In the genomic region with DNA sequence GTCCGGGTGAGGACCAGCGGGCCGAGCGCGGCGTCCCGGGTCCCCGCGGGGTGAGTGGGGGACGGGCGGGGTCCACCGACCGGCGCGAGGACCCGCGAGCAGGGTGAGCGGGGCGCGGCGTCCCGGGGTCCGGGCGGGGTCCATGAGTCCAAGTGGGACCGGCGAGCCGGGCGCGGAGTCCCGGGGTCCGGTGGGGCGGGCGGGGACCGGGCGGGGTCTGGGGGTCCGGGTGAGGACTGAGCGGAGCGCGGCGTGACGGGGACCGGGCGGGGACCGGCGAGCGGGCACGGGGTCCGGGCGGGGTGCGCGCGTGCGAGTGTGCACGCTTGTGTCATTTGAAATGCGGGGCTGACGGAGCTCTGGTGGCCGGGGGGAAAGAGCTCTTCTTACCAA, we compare ENCODE assay signal across 9 cellular contexts. TPM values are rescaled to one million over a fixed set of nuclear protein-coding genes. Genes with fewer than 3 reads are reported as not detected.
A peak's percentile ranks its signal among the peaks of the same experiment; 100 is the strongest.
DNase-seq lines count a peak whose midpoint lies in the region; ATAC-seq, FAIRE-seq and TF ChIP-seq lines count a peak whose summit lies in the region.
"Had no signal": no experiment of that assay in that cellular context is flagged by ENCODE, and none has a peak within 500 bp of the region (broad histone marks: within the 10 kb centered on the region; RNA-seq: fewer than 3 reads in every experiment).

No MANE protein-coding gene starts in this region.

- no peak for TF ChIP-seq POLR2A in right lobe of liver (IDR thresholded peaks at IDR 0.05)
- no peak for TF ChIP-seq POLR2A in HepG2 (IDR thresholded peaks at IDR 0.05; ENCODE audit: insufficient read depth in 1 of 2, low read depth in 2 of 2, low read length in 2 of 2)
- TF ChIP-seq POLR2A in thyroid gland (IDR thresholded peaks at IDR 0.05): no peak

- no peaks in the 10 kb centered on the region for H3K36me3 ChIP-seq in right lobe of liver
- no peaks in the 10 kb centered on the region for H3K36me3 ChIP-seq in HepG2 (replicated peaks in 1 of 2; ENCODE audit: control insufficient read depth in 1 of 2, insufficient read depth in 2 of 2, low read length in 2 of 2)
- no peaks in the 10 kb centered on the region for H3K36me3 ChIP-seq in left lung
- H3K36me3 ChIP-seq in thyroid gland: no peaks in the 10 kb centered on the region

- no peak overlapping the region for H2AFZ ChIP-seq in HepG2 (ENCODE audit: low read length)

- 0% methylated on average over 6 of the region's 57 CpGs for WGBS in right lobe of liver (ENCODE audit: insufficient coverage, low coverage, low lambda C conversion rate, missing lambda C conversion rate)
- WGBS in HepG2 (ENCODE audit: low lambda C conversion rate): 86% methylated on average over 57 of the region's 57 CpGs
- 1 to 4% methylated on average over 19 to 21 of the region's 57 CpGs for whole genome bisulfite sequencing in thyroid gland, 2 donors

- TF ChIP-seq CTCF in right lobe of liver (IDR thresholded peaks at IDR 0.05) (no peak), HepG2 (CRISPR knock-in tag; IDR thresholded peaks at IDR 0.05) (no peak), astrocyte of the spinal cord (IDR thresholded peaks at IDR 0.05; ENCODE audit: low read depth, low read length) (no peak), left lung (IDR thresholded peaks at IDR 0.05) (no peak), thyroid gland (IDR thresholded peaks at IDR 0.05) (no peak)

- no peak overlapping the region for H3K4me2 ChIP-seq in HepG2 (ENCODE audit: low read depth, low read length)

- in situ Hi-C loops in HepG2 (cut with HindIII; ENCODE audit: extremely low pct_ligation_motif_present, low pct_unique_long_range_greater_than_20kb): no loop called here
- in situ Hi-C loops in astrocyte of the spinal cord (cut with HindIII; ENCODE audit: low sequenced_read_pairs): no loop called here

- peaks cover 0 to 5% of the 10 kb centered on the region in 2 donors for H3K27me3 ChIP-seq in right lobe of liver
- peaks cover 0 to 19% of the 10 kb centered on the region in 2 experiments; a peak in 1 of 5 replicates for H3K27me3 ChIP-seq in HepG2 (ENCODE audit: control insufficient read depth in 1 of 2, insufficient read depth in 2 of 2, low read length in 2 of 2)
- peaks cover 2 to 83% of the 10 kb centered on the region in 2 donors for H3K27me3 ChIP-seq in left lung
- H3K27me3 ChIP-seq in thyroid gland: no peaks in the 10 kb centered on the region

- no peak for FAIRE-seq in HepG2 (lab: Jason Lieb, UNC)
- FAIRE-seq: G401.6 had no signal

- POLR2A ChIA-PET in HepG2 (lab: Yijun Ruan, JAX): no interaction called here

- TF ChIP-seq EP300 in HepG2 (IDR thresholded peaks at IDR 0.05; ENCODE audit: low read depth in 2 of 2, low read length in 2 of 2) (no peak), HepG2 (CRISPR knock-in tag; IDR thresholded peaks at IDR 0.05; ENCODE audit: borderline replicate concordance) (no peak)

- H4K20me1 ChIP-seq in HepG2 (ENCODE audit: insufficient read depth, low read length): no peaks in the 10 kb centered on the region

- H3K9me3 ChIP-seq in right lobe of liver: no peaks in the 10 kb centered on the region
- no peaks in the 10 kb centered on the region for H3K9me3 ChIP-seq in HepG2 (ENCODE audit: low read length)
- no peaks in the 10 kb centered on the region for H3K9me3 ChIP-seq in left lung
- H3K9me3 ChIP-seq in thyroid gland: no peaks in the 10 kb centered on the region

- CTCF ChIA-PET in HepG2 (lab: Yijun Ruan, JAX; ENCODE audit: low intra/inter-chr PET ratio, low total read pairs): no interaction called here

- no peaks in the 10 kb centered on the region for H3K79me2 ChIP-seq in HepG2 (ENCODE audit: insufficient read depth, low read length)

- no peak overlapping the region for H3K27ac ChIP-seq in right lobe of liver
- H3K27ac ChIP-seq in HepG2 (ENCODE audit: extremely low read length, insufficient read depth, low read length): no peak overlapping the region
- peak overlapping the region; percentile 82 to 83 for H3K27ac ChIP-seq in left lung
- H3K27ac ChIP-seq in thyroid gland: peak overlapping the region; percentile 67 to 79 (median 73)

- no peak overlapping the region for H3K9ac ChIP-seq in HepG2 (ENCODE audit: insufficient read depth, low read depth, low read length)

- H3K4me1 ChIP-seq in right lobe of liver: peaks cover 0 to 5% (median 0%) of the 10 kb centered on the region in 4 donors
- no peaks in the 10 kb centered on the region for H3K4me1 ChIP-seq in HepG2 (ENCODE audit: insufficient read depth, low read length)
- H3K4me1 ChIP-seq in left lung: peaks cover 0 to 6% of the 10 kb centered on the region in 2 donors
- peaks cover 25 to 27% of the 10 kb centered on the region in 2 donors for H3K4me1 ChIP-seq in thyroid gland

- H3K4me3 ChIP-seq in right lobe of liver: peak overlapping the region; percentile 19 to 49 (median 21)
- H3K4me3 ChIP-seq in HepG2 (replicated peaks in 1 of 3; ENCODE audit: insufficient read depth in 1 of 3, low read depth in 2 of 3, low read length in 3 of 3): no peak overlapping the region
- peak overlapping the region; percentile 32 for H3K4me3 ChIP-seq in astrocyte of the spinal cord (ENCODE audit: low read depth, low read length)
- H3K4me3 ChIP-seq in left lung: peak overlapping the region; percentile 51 to 56
- H3K4me3 ChIP-seq in thyroid gland (replicated peaks in 1 of 3): peak overlapping the region; percentile 63 to 79 (median 65)

- ATAC-seq in right lobe of liver: peak in 1 of 4 donors; percentile 38
- ATAC-seq in HepG2: no peak
- ATAC-seq in left lung: peak; percentile 4

- BruUV-seq in HepG2 (replicated peaks; lab: Mats Ljungman, UMichigan): no TSS peak

- DNase-seq in right lobe of liver: no peak
- no peak for DNase-seq in HepG2 (ENCODE audit: low spot score)
- DNase-seq in astrocyte of the spinal cord (ENCODE audit: low read depth, low spot score): no peak
- DNase-seq in left lung: peak in 1 of 2 donors; percentile 81
- DNase-seq in thyroid gland: peak; percentile 9 to 20
- no peak for DNase-seq in T1000 (lab: John Stamatoyannopoulos, UW)
- DNase-seq in NCI-H187 (lab: John Stamatoyannopoulos, UW): no peak
- DNase-seq in kidney glomerular epithelial cell (lab: John Stamatoyannopoulos, UW): no peak

- intact Hi-C loops in right lobe of liver (cut with DNase I): no loop called here
- intact Hi-C loops in HepG2 (cut with micrococcal nuclease; ENCODE audit: unreplicated experiment): no loop called here
- intact Hi-C loops in left lung (cut with DNase I): no loop called here
- intact Hi-C loops in thyroid gland (cut with DNase I): no loop called here

- no peak for TF ChIP-seq RAD21 in HepG2 (CRISPR knock-in tag; IDR thresholded peaks at IDR 0.05)

TF ChIP-seq in HepG2, 621 proteins besides CTCF, POLR2A, EP300 and RAD21:
- TF ChIP-seq, protein P1, sequence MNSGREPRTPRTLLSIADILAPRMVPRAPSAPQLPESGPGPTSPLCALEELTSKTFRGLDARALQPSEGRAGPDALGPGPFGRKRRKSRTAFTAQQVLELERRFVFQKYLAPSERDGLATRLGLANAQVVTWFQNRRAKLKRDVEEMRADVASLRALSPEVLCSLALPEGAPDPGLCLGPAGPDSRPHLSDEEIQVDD (CRISPR knock-in tag; IDR thresholded peaks at IDR 0.05; ENCODE audit: borderline replicate concordance): no peak
- TF ChIP-seq EZH2 (conservative IDR thresholded peaks at IDR 0.05; ENCODE audit: low read depth, low read length): no peak
- TF ChIP-seq PCBP1 (IDR thresholded peaks at IDR 0.05; ENCODE audit: borderline replicate concordance, low read depth, low read length): no peak
- TF ChIP-seq, protein P2, sequence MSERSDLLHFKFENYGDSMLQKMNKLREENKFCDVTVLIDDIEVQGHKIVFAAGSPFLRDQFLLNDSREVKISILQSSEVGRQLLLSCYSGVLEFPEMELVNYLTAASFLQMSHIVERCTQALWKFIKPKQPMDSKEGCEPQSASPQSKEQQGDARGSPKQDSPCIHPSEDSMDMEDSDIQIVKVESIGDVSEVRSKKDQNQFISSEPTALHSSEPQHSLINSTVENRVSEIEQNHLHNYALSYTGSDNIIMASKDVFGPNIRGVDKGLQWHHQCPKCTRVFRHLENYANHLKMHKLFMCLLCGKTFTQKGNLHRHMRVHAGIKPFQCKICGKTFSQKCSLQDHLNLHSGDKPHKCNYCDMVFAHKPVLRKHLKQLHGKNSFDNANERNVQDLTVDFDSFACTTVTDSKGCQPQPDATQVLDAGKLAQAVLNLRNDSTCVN (CRISPR knock-in tag; IDR thresholded peaks at IDR 0.05; ENCODE audit: borderline replicate concordance): no peak
- no peak for TF ChIP-seq ZBTB21 (CRISPR knock-in tag; IDR thresholded peaks at IDR 0.05)

RNA-seq across cellular contexts. Expression of a gene that starts 0.8 kb away (rescaled TPM):
- total RNA-seq in right lobe of liver (1 to 10 TPM; 2.4 to 6.2 (median 3.7) TPM), HepG2 (2016; rRNA removed; fragmentation: Illumina TruSeq; extraction: Trizol) (not detected in 2 replicates), left lung (100 to 1,000 TPM in 1 of 2 donors, 10 to 100 TPM in 1; 89.5 to 107 TPM), thyroid gland (10 to 100 TPM; 28.7 to 55.4 (median 35.0) TPM)
- total RNA-seq in HepG2 (2016; cell fraction: cytosol; rRNA removed; fragmentation: Illumina TruSeq; extraction: Trizol; ENCODE audit: low read depth): not detected in 2 replicates
- not detected in 2 replicates for total RNA-seq in HepG2 (2016; cell fraction: insoluble cytoplasmic fraction; rRNA removed; fragmentation: Illumina TruSeq; extraction: Trizol)
- not detected in 2 replicates for total RNA-seq in HepG2 (2016; cell fraction: membrane; rRNA removed; fragmentation: Illumina TruSeq; extraction: Trizol)
- total RNA-seq in HepG2 (2016; cell fraction: nucleus; rRNA removed; fragmentation: Illumina TruSeq; extraction: Trizol): not detected in 2 replicates
- polyA plus RNA-seq in HepG2 (2011; rRNA removed): not detected in 2 replicates
- not detected in 2 replicates for polyA plus RNA-seq in HepG2 (2011; cell fraction: cytosol; rRNA removed)
- polyA plus RNA-seq in HepG2 (2011; cell fraction: nucleus; rRNA removed): 0.02 and 0.14 TPM in 2 replicates
- not detected in 2 replicates for polyA plus RNA-seq in HepG2 (2012)
- polyA plus RNA-seq in HepG2 (2016; cell fraction: cytosol; fragmentation: Illumina TruSeq; extraction: Trizol; ENCODE audit: low read depth): not detected in 2 replicates
- polyA plus RNA-seq in HepG2 (2016; cell fraction: insoluble cytoplasmic fraction; fragmentation: Illumina TruSeq; extraction: Trizol; ENCODE audit: low read depth): not detected in 2 replicates
- not detected in 2 replicates for polyA plus RNA-seq in HepG2 (2016; cell fraction: membrane; fragmentation: Illumina TruSeq; extraction: Trizol; ENCODE audit: low read depth)
- polyA plus RNA-seq in HepG2 (2016; cell fraction: nucleus; fragmentation: Illumina TruSeq; extraction: Trizol; ENCODE audit: insufficient read depth, low read depth): not detected in 2 replicates
- 0.23 TPM in 1 of 2 replicates, not detected in the other for polyA minus RNA-seq in HepG2 (2011; rRNA and poly(A)+ RNA removed; ENCODE audit: low replicate concordance)
- polyA minus RNA-seq in HepG2 (2011; cell fraction: cytosol; rRNA and poly(A)+ RNA removed): not detected in 2 replicates
- not detected in 2 replicates for polyA minus RNA-seq in HepG2 (2011; cell fraction: nucleus; rRNA and poly(A)+ RNA removed)

Comparison
In these comparisons a context has a peak if more than half of its experiments do, and no peak if none do; other contexts are left out.
1. H3K4me3 ChIP-seq: peak in right lobe of liver (3 of 3), astrocyte of the spinal cord (single experiment), left lung (2 of 2) and thyroid gland (3 of 3); none in HepG2 (0 of 3).
2. DNase-seq: peak in thyroid gland (2 of 2); none in right lobe of liver (0 of 3), HepG2 (single experiment), astrocyte of the spinal cord (single experiment), T1000 (single experiment), NCI-H187 (0 of 2) and kidney glomerular epithelial cell (single experiment).
3. H3K27ac ChIP-seq: peak in left lung (2 of 2) and thyroid gland (3 of 3); none in right lobe of liver (0 of 3) and HepG2 (single experiment).
4. RNA of a gene that starts 0.8 kb away (total RNA-seq): 89.5 to 107 TPM in left lung and 28.7 to 55.4 TPM in thyroid gland; 2.4 to 6.2 TPM in right lobe of liver and not detected in HepG2; every median in the first group is over 4 times any median in the second.